Comparison of ENCODE assay signal across 38 cellular contexts in genomic region chr3:124345845-124346244, GRCh38.
"Had no signal": no experiment of that assay in that cellular context is flagged by ENCODE, and none has a peak within 500 bp of the region (broad histone marks: within the 10 kb centered on the region; RNA-seq: fewer than 3 reads in every experiment).

No MANE protein-coding gene starts in this region.

- H3K27ac Mint-ChIP-seq: activated B cell treated with CpG ODN at 0.5 μM for 24 hours; activated CD4-positive, alpha-beta memory T cell treated with anti-CD3 and anti-CD28 coated beads for 36 hours; activated CD4-positive, alpha-beta T cell treated with anti-CD3 and anti-CD28 coated beads, Interleukin-2, amount 10 ng/mL, durations not matched to agents 24 days and 14 days; activated CD8-positive, alpha-beta T cell treated with anti-CD3 and anti-CD28 coated beads for 36 hours; activated naive CD4-positive, alpha-beta T cell treated with anti-CD3 and anti-CD28 coated beads for 36 hours; activated naive CD8-positive, alpha-beta T cell; activated naive CD8-positive, alpha-beta T cell treated with anti-CD3 and anti-CD28 coated beads, Interleukin-2, amount 10 ng/mL, durations not matched to agents 7 days and 5 days; activated naive CD8-positive, alpha-beta T cell treated with anti-CD3 and anti-CD28 coated beads, Interleukin-2, amount 50 U/mL, for 24 hours; activated T-cell treated with anti-CD3 and anti-CD28 coated beads, Interleukin-2, amount 50 U/mL, for 72 hours; activated T-helper 1 cell treated with anti-CD3 and anti-CD28 coated beads, Interleukin-12 subunit alpha, Interleukin-12 subunit beta, Interleukin-2, Interleukin-4 antibody, amounts not matched to agents 30 ng/mL and 10 ng/mL and 1 ng/mL, durations not matched to agents 14 hours and 24 hours and 36 hours; activated T-helper 17 cell treated with anti-CD3 and anti-CD28 coated beads, Interleukin-2, amount 50 U/mL, for 72 hours; T-helper 1 cell treated with Interleukin-12 subunit alpha and Interleukin-12 subunit beta and Interleukin-4 antibody, amounts not matched to agents 30 μg/mL and 1 μg/mL, for 36 hours; T-helper 2 cell treated with Interferon-gamma antibody and Interleukin-4, amounts not matched to agents 5 μg/mL and 100 μg/mL, for 36 hours had no signal

- H3K27me3 ChIP-seq: ascending aorta, cardiac muscle cell had no signal

- H3K36me3 Mint-ChIP-seq: activated CD4-positive, alpha-beta memory T cell treated with anti-CD3 and anti-CD28 coated beads for 36 hours; activated naive CD8-positive, alpha-beta T cell; activated naive CD8-positive, alpha-beta T cell treated with anti-CD3 and anti-CD28 coated beads, Interleukin-2, amount 10 ng/mL, durations not matched to agents 7 days and 5 days had no signal

- H3K4me3 ChIP-seq: ascending aorta, cardiac muscle cell had no signal

- DNase-seq: activated B cell treated with CpG ODN at 0.5 μM for 24 hours; activated CD4-positive, alpha-beta memory T cell treated with anti-CD3 and anti-CD28 coated beads for 36 hours; activated CD4-positive, alpha-beta T cell treated with anti-CD3 and anti-CD28 coated beads for 4 hours; activated CD4-positive, alpha-beta T cell treated with anti-CD3 and anti-CD28 coated beads, Interleukin-2, amount 10 ng/mL, durations not matched to agents 24 days and 14 days; activated CD4-positive, alpha-beta T cell treated with anti-CD3 and anti-CD28 coated beads, Interleukin-2, amount 50 U/mL, for 1 hour; activated CD4-positive, alpha-beta T cell treated with anti-CD3 and anti-CD28 coated beads, Interleukin-2, amount 50 U/mL, for 4 hours; activated CD4-positive, CD25-positive, alpha-beta regulatory T cell treated with anti-CD3 and anti-CD28 coated beads, Interleukin-2, amount 50 U/mL, for 72 hours; activated CD8-positive, alpha-beta memory T cell treated with anti-CD3 and anti-CD28 coated beads, Interleukin-2, amount 50 U/mL, for 4 hours; activated CD8-positive, alpha-beta T cell treated with anti-CD3 and anti-CD28 coated beads for 36 hours; activated effector memory CD4-positive, alpha-beta T cell treated with anti-CD3 and anti-CD28 coated beads, Interleukin-2, amount 50 U/mL, for 16 hours; activated gamma-delta T cell treated with Interleukin-2 at 50 U/mL for 16 hours; activated naive CD4-positive, alpha-beta T cell; activated naive CD4-positive, alpha-beta T cell treated with anti-CD3 and anti-CD28 coated beads for 36 hours; activated naive CD4-positive, alpha-beta T cell treated with anti-CD3 and anti-CD28 coated beads, Interleukin-2, amount 50 U/mL, for 16 hours; activated naive CD8-positive, alpha-beta T cell treated with anti-CD3 and anti-CD28 coated beads, Interleukin-2, amount 10 ng/mL, durations not matched to agents 7 days and 5 days; activated naive CD8-positive, alpha-beta T cell treated with anti-CD3 and anti-CD28 coated beads, Interleukin-2, amount 50 U/mL, for 24 hours; activated T-cell treated with anti-CD3 and anti-CD28 coated beads for 4 hours; activated T-cell treated with anti-CD3 and anti-CD28 coated beads, Interleukin-2, amount 50 U/mL, for 1 hour; activated T-cell treated with anti-CD3 and anti-CD28 coated beads, Interleukin-2, amount 50 U/mL, for 4 hours; activated T-cell treated with anti-CD3 and anti-CD28 coated beads, Interleukin-2, amount 50 U/mL, for 72 hours; amygdala; anterior cingulate cortex; caudate nucleus; cerebellar nuclear complex; T-helper 2 cell; T-helper 9 cell had no signal

- H3K9me3 ChIP-seq: ascending aorta had no signal

- H3K36me3 ChIP-seq: cardiac muscle cell had no signal

- H3K4me3 Mint-ChIP-seq: activated B cell treated with CpG ODN at 0.5 μM for 24 hours; activated CD4-positive, alpha-beta memory T cell treated with anti-CD3 and anti-CD28 coated beads for 36 hours; activated CD4-positive, alpha-beta T cell treated with anti-CD3 and anti-CD28 coated beads, Interleukin-2, amount 10 ng/mL, durations not matched to agents 24 days and 14 days; activated CD8-positive, alpha-beta T cell treated with anti-CD3 and anti-CD28 coated beads for 36 hours; activated naive CD4-positive, alpha-beta T cell treated with anti-CD3 and anti-CD28 coated beads for 36 hours; activated naive CD8-positive, alpha-beta T cell; activated naive CD8-positive, alpha-beta T cell treated with anti-CD3 and anti-CD28 coated beads, Interleukin-2, amount 10 ng/mL, durations not matched to agents 7 days and 5 days; activated naive CD8-positive, alpha-beta T cell treated with anti-CD3 and anti-CD28 coated beads, Interleukin-2, amount 50 U/mL, for 24 hours; activated T-cell treated with anti-CD3 and anti-CD28 coated beads, Interleukin-2, amount 50 U/mL, for 4 hours; activated T-cell treated with anti-CD3 and anti-CD28 coated beads, Interleukin-2, amount 50 U/mL, for 72 hours; activated T-helper 1 cell treated with anti-CD3 and anti-CD28 coated beads, Interleukin-12 subunit alpha, Interleukin-12 subunit beta, Interleukin-2, Interleukin-4 antibody, amounts not matched to agents 30 ng/mL and 10 ng/mL and 1 ng/mL, durations not matched to agents 14 hours and 24 hours and 36 hours; activated T-helper 17 cell treated with anti-CD3 and anti-CD28 coated beads, Interleukin-2, amount 50 U/mL, for 72 hours; brain; central memory CD8-positive, alpha-beta T cell; T-helper 1 cell treated with Interleukin-12 subunit alpha and Interleukin-12 subunit beta and Interleukin-4 antibody, amounts not matched to agents 30 μg/mL and 1 μg/mL, for 36 hours; T-helper 2 cell treated with Interferon-gamma antibody and Interleukin-4, amounts not matched to agents 5 μg/mL and 100 μg/mL, for 36 hours had no signal

- H3K9me3 Mint-ChIP-seq: activated B cell treated with CpG ODN at 0.5 μM for 24 hours; activated CD4-positive, alpha-beta memory T cell treated with anti-CD3 and anti-CD28 coated beads for 36 hours; activated CD4-positive, alpha-beta T cell treated with anti-CD3 and anti-CD28 coated beads, Interleukin-2, amount 10 ng/mL, durations not matched to agents 24 days and 14 days; activated CD8-positive, alpha-beta T cell treated with anti-CD3 and anti-CD28 coated beads for 36 hours; activated naive CD4-positive, alpha-beta T cell treated with anti-CD3 and anti-CD28 coated beads for 36 hours; activated naive CD8-positive, alpha-beta T cell treated with anti-CD3 and anti-CD28 coated beads, Interleukin-2, amount 10 ng/mL, durations not matched to agents 7 days and 5 days; activated naive CD8-positive, alpha-beta T cell treated with anti-CD3 and anti-CD28 coated beads, Interleukin-2, amount 50 U/mL, for 24 hours; activated T-cell treated with anti-CD3 and anti-CD28 coated beads, Interleukin-2, amount 50 U/mL, for 4 hours; activated T-cell treated with anti-CD3 and anti-CD28 coated beads, Interleukin-2, amount 50 U/mL, for 72 hours; activated T-helper 1 cell treated with anti-CD3 and anti-CD28 coated beads, Interleukin-12 subunit alpha, Interleukin-12 subunit beta, Interleukin-2, Interleukin-4 antibody, amounts not matched to agents 30 ng/mL and 10 ng/mL and 1 ng/mL, durations not matched to agents 14 hours and 24 hours and 36 hours; activated T-helper 17 cell treated with anti-CD3 and anti-CD28 coated beads, Interleukin-2, amount 50 U/mL, for 72 hours; brain; central memory CD8-positive, alpha-beta T cell; T-helper 1 cell treated with Interleukin-12 subunit alpha and Interleukin-12 subunit beta and Interleukin-4 antibody, amounts not matched to agents 30 μg/mL and 1 μg/mL, for 36 hours; T-helper 2 cell treated with Interferon-gamma antibody and Interleukin-4, amounts not matched to agents 5 μg/mL and 100 μg/mL, for 36 hours had no signal

- ATAC-seq: activated CD8-positive, alpha-beta T cell treated with anti-CD3 and anti-CD28 coated beads for 36 hours; activated naive CD8-positive, alpha-beta T cell treated with anti-CD3 and anti-CD28 coated beads, Interleukin-2, amount 50 U/mL, for 24 hours; activated T-cell treated with anti-CD3 and anti-CD28 coated beads, Interleukin-2, amount 50 U/mL, for 4 hours; activated T-cell treated with anti-CD3 and anti-CD28 coated beads, Interleukin-2, amount 50 U/mL, for 72 hours; activated T-helper 17 cell treated with anti-CD3 and anti-CD28 coated beads, Interleukin-2, amount 50 U/mL, for 72 hours had no signal

- H3K27me3 Mint-ChIP-seq: activated B cell treated with CpG ODN at 0.5 μM for 24 hours; activated CD4-positive, alpha-beta memory T cell treated with anti-CD3 and anti-CD28 coated beads for 36 hours; brain had no signal

- H3K27ac ChIP-seq: cardiac muscle cell, VCaP had no signal

- FAIRE-seq: bronchial epithelial cell, TTC549 had no signal

- H3K4me1 Mint-ChIP-seq: activated B cell treated with CpG ODN at 0.5 μM for 24 hours; activated CD4-positive, alpha-beta T cell treated with anti-CD3 and anti-CD28 coated beads, Interleukin-2, amount 10 ng/mL, durations not matched to agents 24 days and 14 days; activated naive CD8-positive, alpha-beta T cell treated with anti-CD3 and anti-CD28 coated beads, Interleukin-2, amount 10 ng/mL, durations not matched to agents 7 days and 5 days; activated naive CD8-positive, alpha-beta T cell treated with anti-CD3 and anti-CD28 coated beads, Interleukin-2, amount 50 U/mL, for 24 hours; activated T-helper 17 cell treated with anti-CD3 and anti-CD28 coated beads, Interleukin-2, amount 50 U/mL, for 72 hours; central memory CD8-positive, alpha-beta T cell had no signal
